8 cellular contexts compared by ENCODE assay signal in genomic region chr19:58059681-58060080, GRCh38. TPM values are rescaled to one million over a fixed set of nuclear protein-coding genes. Genes with fewer than 3 reads are reported as not detected.
A peak's percentile ranks its signal among the peaks of the same experiment; 100 is the strongest.
DNase-seq lines count a peak whose midpoint lies in the region; ATAC-seq and TF ChIP-seq lines count a peak whose summit lies in the region.

No MANE protein-coding gene starts in this region.

- H3K4me3 ChIP-seq in AG10803 (ENCODE audit: low read length) (peak overlapping the region; percentile 59), gastroesophageal sphincter (peak overlapping the region; percentile 58 to 71), ovary (peak overlapping the region; percentile 62)

- CTCF ChIA-PET in activated B cell treated with CpG ODN at 0.5 μM for 24 hours (lab: Charles Lee): no interaction called here

- TF ChIP-seq POLR2A in gastroesophageal sphincter (IDR thresholded peaks at IDR 0.05) (no peak), ovary (IDR thresholded peaks at IDR 0.05) (no peak)

- intact Hi-C loops in activated B cell treated with CpG ODN at 0.5 μM for 24 hours (cut with micrococcal nuclease) (loop anchor here (2.0 to 5.0 kb wide), 3 partner anchors 37 to 57 kb away; partner anchors contain the start of genes ZNF606 and ZSCAN18), ovary (cut with DNase I) (no loop called here)

- DNase-seq in AG10803 (ENCODE audit: low read depth) (no peak), activated B cell treated with CpG ODN at 0.5 μM for 24 hours (no peak), ovary (peak in 2 of 5 donors; percentile 24 to 41)
- DNase-seq in effector CD4-positive, alpha-beta T cell: no peak

- H3K9me3 ChIP-seq in gastroesophageal sphincter: peaks cover 0 to 50% (median 0%) of the 10 kb centered on the region in 3 donors
- peaks cover 0 to 19% of the 10 kb centered on the region in 2 donors for H3K9me3 ChIP-seq in ovary

- H3K4me3 Mint-ChIP-seq in activated B cell treated with CpG ODN at 0.5 μM for 24 hours: peak overlapping the region; percentile 85

- ATAC-seq in activated B cell treated with CpG ODN at 0.5 μM for 24 hours (ENCODE audit: low read depth): no peak
- no peak for ATAC-seq in gastroesophageal sphincter
- no peak for ATAC-seq in HG03457 (IDR thresholded peaks at IDR 0.05; ENCODE audit: unreplicated experiment)
- no peak for ATAC-seq in GM21825 (IDR thresholded peaks at IDR 0.05; ENCODE audit: unreplicated experiment)
- no peak for ATAC-seq in GM21737 (IDR thresholded peaks at IDR 0.05; ENCODE audit: unreplicated experiment)

- 31% methylated on average over 13 of the region's 29 CpGs; no CpG with 5 or more reads in 1 of the 2 donors for WGBS in gastroesophageal sphincter (ENCODE audit: low coverage in 1 of 2), 2 donors
- 7 to 17% (median 14%) methylated on average over 17 to 29 of the region's 29 CpGs for WGBS in ovary, 3 donors

- peaks cover 13% of the 10 kb centered on the region for H3K27me3 Mint-ChIP-seq in activated B cell treated with CpG ODN at 0.5 μM for 24 hours

- no peak for TF ChIP-seq CTCF in AG10803 (conservative IDR thresholded peaks at IDR 0.05; ENCODE audit: low read length)
- TF ChIP-seq CTCF in activated B cell treated with CpG ODN at 0.5 μM for 24 hours (IDR thresholded peaks at IDR 0.05): no peak
- TF ChIP-seq CTCF in gastroesophageal sphincter (IDR thresholded peaks at IDR 0.05): no peak
- TF ChIP-seq CTCF in ovary (IDR thresholded peaks at IDR 0.05): no peak

- H3K4me1 Mint-ChIP-seq in activated B cell treated with CpG ODN at 0.5 μM for 24 hours: peaks cover 9% of the 10 kb centered on the region

- H3K4me1 ChIP-seq in gastroesophageal sphincter (peaks cover 0 to 35% (median 0%) of the 10 kb centered on the region in 3 donors), ovary (ENCODE audit: insufficient read depth) (peaks cover 6% of the 10 kb centered on the region)

- no peak overlapping the region for H3K27ac Mint-ChIP-seq in activated B cell treated with CpG ODN at 0.5 μM for 24 hours

- peaks cover 22% of the 10 kb centered on the region for H3K9me3 Mint-ChIP-seq in activated B cell treated with CpG ODN at 0.5 μM for 24 hours

- peaks cover 27% of the 10 kb centered on the region for H3K36me3 Mint-ChIP-seq in activated B cell treated with CpG ODN at 0.5 μM for 24 hours (ENCODE audit: low read depth)

- no peaks in the 10 kb centered on the region for H3K27me3 ChIP-seq in gastroesophageal sphincter
- H3K27me3 ChIP-seq in ovary: no peaks in the 10 kb centered on the region

- POLR2A ChIA-PET in activated B cell treated with CpG ODN at 0.5 μM for 24 hours (lab: Charles Lee): interaction anchor here (0.7 to 1.7 kb wide), 9 partner anchors 57 to 516 kb away, joined by 3 to 41 read pairs (median 3); partner anchors contain the start of genes ZBTB45, ZNF329, ZNF497 and ZNF606

- TF ChIP-seq EP300 in gastroesophageal sphincter (IDR thresholded peaks at IDR 0.05): no peak
- TF ChIP-seq EP300 in ovary (IDR thresholded peaks at IDR 0.05): no peak

- H3K27ac ChIP-seq in gastroesophageal sphincter: peak overlapping the region; percentile 79 to 95 (median 92)
- peak overlapping the region; percentile 92 to 94 for H3K27ac ChIP-seq in ovary

- H3K36me3 ChIP-seq in gastroesophageal sphincter: peaks cover 0 to 34% of the 10 kb centered on the region in 2 donors
- no peaks in the 10 kb centered on the region for H3K36me3 ChIP-seq in ovary

RNA-seq across cellular contexts. Expression of gene ZNF135, which starts 0.6 kb away (rescaled TPM):
- total RNA-seq in activated B cell treated with CpG ODN at 0.5 μM for 24 hours: 5.8 and 7.5 TPM in 2 replicates
- total RNA-seq in gastroesophageal sphincter: 1 to 10 TPM; 5.8 to 9.0 (median 7.5) TPM
- 10 to 100 TPM in 6 of 7 donors, 1 to 10 TPM in 1; 9.0 to 17.5 (median 15.7) TPM for total RNA-seq in ovary
- 10 to 100 TPM; 11.4 to 12.0 TPM for polyA plus RNA-seq in ovary

RNA-seq across cellular contexts. Expression of gene ZSCAN1, which starts 25.9 kb away (rescaled TPM):
- not detected in 2 replicates for total RNA-seq in activated B cell treated with CpG ODN at 0.5 μM for 24 hours
- not detected for total RNA-seq in gastroesophageal sphincter
- total RNA-seq in ovary: 1 to 10 TPM in 1 of 7 donors, under 1 TPM in 4, not detected in 2; 0.54 to 2.6 (median 0.78) TPM
- polyA plus RNA-seq in ovary: under 1 TPM in 1 of 2 donors, not detected in 1; 0.38 TPM

RNA-seq across cellular contexts. Expression of gene ZSCAN18, which starts 38.4 kb away (rescaled TPM):
- total RNA-seq in activated B cell treated with CpG ODN at 0.5 μM for 24 hours (40.8 and 49.8 TPM in 2 replicates), gastroesophageal sphincter (100 to 1,000 TPM in 3 of 4 donors, 10 to 100 TPM in 1; 82.4 to 144 (median 123) TPM), ovary (100 to 1,000 TPM in 5 of 7 donors, 10 to 100 TPM in 2; 95.9 to 144 (median 119) TPM)
- polyA plus RNA-seq in ovary: 10 to 100 TPM; 32.1 to 93.3 TPM

RNA-seq across cellular contexts. Expression of gene ZNF606, which starts 57.1 kb away (rescaled TPM):
- 27.8 and 32.9 TPM in 2 replicates for total RNA-seq in activated B cell treated with CpG ODN at 0.5 μM for 24 hours
- total RNA-seq in gastroesophageal sphincter: 10 to 100 TPM in 3 of 4 donors, 1 to 10 TPM in 1; 6.0 to 49.0 (median 18.8) TPM
- total RNA-seq in ovary: 10 to 100 TPM; 13.4 to 38.1 (median 28.0) TPM
- polyA plus RNA-seq in ovary: 10 to 100 TPM in 1 of 2 donors, 1 to 10 TPM in 1; 7.3 to 14.5 TPM
